Comparison of ENCODE assay signal across 9 cellular contexts in the genomic region with DNA sequence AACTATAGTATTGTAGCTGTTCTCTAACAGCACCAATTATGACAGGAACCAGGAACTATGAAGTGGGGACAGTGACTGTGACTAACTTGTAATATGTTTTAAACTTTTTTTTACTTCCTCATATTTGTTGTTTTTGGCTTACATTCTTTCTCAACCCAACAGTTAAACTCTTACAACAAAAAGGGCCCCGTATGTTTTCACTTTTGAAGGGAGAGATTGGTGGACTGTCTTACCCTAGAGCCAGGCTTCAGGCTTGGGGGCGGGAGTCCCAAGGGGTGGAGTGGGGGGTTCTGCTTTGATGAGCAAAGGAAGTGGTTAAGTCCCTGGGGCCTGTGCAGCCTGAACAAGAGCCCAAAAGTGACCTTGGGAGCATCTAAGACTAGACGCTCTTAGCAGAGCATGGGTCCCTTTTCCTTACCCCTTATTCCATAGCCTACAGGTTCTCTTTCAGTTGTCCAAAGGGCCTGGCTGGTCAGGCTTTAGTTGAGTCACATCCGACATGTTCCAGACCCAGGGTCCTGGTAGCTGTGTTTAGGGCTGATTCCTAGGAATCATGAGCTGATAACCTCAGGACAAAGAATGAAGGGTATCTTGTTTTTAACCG. TPM values are rescaled to one million over a fixed set of nuclear protein-coding genes. Genes with fewer than 3 reads are reported as not detected.
A peak's percentile ranks its signal among the peaks of the same experiment; 100 is the strongest.
DNase-seq lines count a peak whose midpoint lies in the region; ATAC-seq and FAIRE-seq lines count a peak whose summit lies in the region.
"Had no signal": no experiment of that assay in that cellular context is flagged by ENCODE, and none has a peak within 500 bp of the region (broad histone marks: within the 10 kb centered on the region; RNA-seq: fewer than 3 reads in every experiment).

No MANE protein-coding gene starts in this region.

- intact Hi-C loops in left ventricle myocardium superior (cut with micrococcal nuclease), result no loop called here

- H3K27ac Mint-ChIP-seq in activated naive CD4-positive, alpha-beta T cell treated with anti-CD3 and anti-CD28 coated beads, Interleukin-2, amount 50 U/mL, for 24 hours, result peak overlapping the region; percentile 79

- no peaks in the 10 kb centered on the region for H3K27me3 Mint-ChIP-seq in activated naive CD4-positive, alpha-beta T cell treated with anti-CD3 and anti-CD28 coated beads, Interleukin-2, amount 50 U/mL, for 24 hours

- no peaks in the 10 kb centered on the region for H3K9me3 Mint-ChIP-seq in activated naive CD4-positive, alpha-beta T cell treated with anti-CD3 and anti-CD28 coated beads, Interleukin-2, amount 50 U/mL, for 24 hours

- peaks cover 61% of the 10 kb centered on the region for H3K4me1 Mint-ChIP-seq in activated naive CD4-positive, alpha-beta T cell treated with anti-CD3 and anti-CD28 coated beads, Interleukin-2, amount 50 U/mL, for 24 hours

- ATAC-seq in HG02970 (IDR thresholded peaks at IDR 0.05; ENCODE audit: low FRiP score, unreplicated experiment) (peak; percentile 92), left ventricle myocardium superior (peak; percentile 79)

- peaks cover 5% of the 10 kb centered on the region for H3K36me3 Mint-ChIP-seq in activated naive CD4-positive, alpha-beta T cell treated with anti-CD3 and anti-CD28 coated beads, Interleukin-2, amount 50 U/mL, for 24 hours

- FAIRE-seq in HTR-8/SVneo (lab: Jason Lieb, UNC), result no peak
- FAIRE-seq: bronchial epithelial cell had no signal

- peak overlapping the region; percentile 2 for H3K4me3 Mint-ChIP-seq in activated naive CD4-positive, alpha-beta T cell treated with anti-CD3 and anti-CD28 coated beads, Interleukin-2, amount 50 U/mL, for 24 hours

- DNase-seq in activated naive CD4-positive, alpha-beta T cell (lab: John Stamatoyannopoulos, UW), result no peak
- DNase-seq in SIG-M5 treated with dmso at 0.1 percent for 504 hours (lab: John Stamatoyannopoulos, UW; ENCODE audit: unreplicated experiment) (peak; percentile 98), left ventricle myocardium superior (peak; percentile 60), NCI-H2171 (lab: John Stamatoyannopoulos, UW) (no peak), Ammon's horn (ENCODE audit: low spot score) (no peak), HTR-8/SVneo (ENCODE audit: insufficient read length, low spot score) (no peak)

RNA-seq across cellular contexts. Expression of a gene that starts 38.8 kb away (rescaled TPM):
- total RNA-seq in left ventricle myocardium superior, result 17.0 TPM

RNA-seq across cellular contexts. Expression of a gene that starts 53.5 kb away (rescaled TPM):
- 18.6 TPM for total RNA-seq in left ventricle myocardium superior

Comparison
In these comparisons a context has a peak if more than half of its experiments do, and no peak if none do; other contexts are left out.
1. DNase-seq: peak in SIG-M5 treated with dmso at 0.1 percent for 504 hours (single experiment) and left ventricle myocardium superior (single experiment); none in activated naive CD4-positive, alpha-beta T cell (0 of 4), NCI-H2171 (single experiment), Ammon's horn (single experiment) and HTR-8/SVneo (single experiment).